ENCODE assay signal across 8 cellular contexts in the genomic region with DNA sequence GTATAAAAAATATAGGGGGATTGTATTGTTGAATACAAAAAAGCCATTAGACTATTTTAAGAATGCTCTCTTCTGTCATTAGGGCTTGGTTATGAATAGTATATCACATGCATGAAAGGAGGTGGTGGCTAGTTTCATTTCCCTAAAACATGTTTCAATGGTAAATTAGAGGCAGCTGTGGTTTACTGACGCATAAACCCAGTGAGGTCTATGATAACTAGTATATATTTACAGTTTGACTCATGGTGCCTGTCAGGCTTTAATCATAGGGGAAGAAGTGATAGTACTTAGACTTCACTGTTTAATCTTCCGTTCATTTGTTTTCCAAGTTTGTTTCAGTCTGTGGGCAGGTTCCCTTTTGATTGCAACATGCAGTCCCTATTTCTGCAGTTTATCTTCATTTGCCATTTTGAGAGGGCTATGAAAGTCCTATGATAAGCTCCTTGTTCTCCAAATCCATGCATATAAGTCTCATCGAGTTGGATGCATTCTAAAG. TPM values are rescaled to one million over a fixed set of nuclear protein-coding genes. Genes with fewer than 3 reads are reported as not detected.
DNase-seq lines count a peak whose midpoint lies in the region; ATAC-seq and TF ChIP-seq lines count a peak whose summit lies in the region.

No MANE protein-coding gene starts in this region.

- DNase-seq in AG08396 (ENCODE audit: low spot score) (peak; percentile 63), dedifferentiated amniotic fluid mesenchymal stem cell (ENCODE audit: extremely low spot score) (peak; percentile 73), osteocyte (ENCODE audit: extremely low spot score, unreplicated experiment) (no peak), SK-N-DZ (ENCODE audit: low spot score) (no peak), HuH-7 (ENCODE audit: low spot score) (no peak)

- no peaks in the 10 kb centered on the region for H3K27me3 Mint-ChIP-seq in osteocyte (ENCODE audit: unreplicated experiment)

- peak; percentile 96 for ATAC-seq in GM18520 (IDR thresholded peaks at IDR 0.05; ENCODE audit: unreplicated experiment)
- ATAC-seq in HG02943 (IDR thresholded peaks at IDR 0.05; ENCODE audit: low read depth, unreplicated experiment): peak; percentile 99

- H3K27ac Mint-ChIP-seq in osteocyte (ENCODE audit: unreplicated experiment): peak overlapping the region; percentile 29

- no peaks in the 10 kb centered on the region; the same call in 1 of the 2 replicates for H3F3A ChIP-seq in OCI-LY1 (ENCODE audit: insufficient read depth, low read length)

- H3K36me3 ChIP-seq in OCI-LY1 (ENCODE audit: insufficient read depth, low read length): no peaks in the 10 kb centered on the region

- no peak overlapping the region for H3K4me3 Mint-ChIP-seq in osteocyte (ENCODE audit: unreplicated experiment)

- peak overlapping the region; percentile 70 for H3K27ac ChIP-seq in OCI-LY1 (ENCODE audit: low read depth, low read length, poor library complexity, severe bottlenecking)

- no peaks in the 10 kb centered on the region for H3K9me2 ChIP-seq in OCI-LY1 (ENCODE audit: low read depth, low read length)

- peak overlapping the region; percentile 8 for H3K4me3 ChIP-seq in OCI-LY1 (ENCODE audit: low read depth, low read length, poor library complexity, severe bottlenecking)

- H4K20me1 ChIP-seq in OCI-LY1 (ENCODE audit: insufficient read depth, low read length): no peaks in the 10 kb centered on the region

- H3K4me1 Mint-ChIP-seq in osteocyte (ENCODE audit: unreplicated experiment): peaks cover 37% of the 10 kb centered on the region

- peak overlapping the region; percentile 52 for H3K4me2 ChIP-seq in OCI-LY1 (ENCODE audit: low read length)

- no peak overlapping the region for H2AFZ ChIP-seq in OCI-LY1 (ENCODE audit: low read length)

- H3K27me3 ChIP-seq in OCI-LY1 (ENCODE audit: insufficient read depth, low read length): no peaks in the 10 kb centered on the region

- no peaks in the 10 kb centered on the region for H3K36me3 Mint-ChIP-seq in osteocyte (ENCODE audit: unreplicated experiment)

- H3K79me2 ChIP-seq in OCI-LY1 (ENCODE audit: insufficient read depth, low read length): no peaks in the 10 kb centered on the region

- TF ChIP-seq CTCF in OCI-LY1 (IDR thresholded peaks at IDR 0.05; ENCODE audit: low read length): no peak
- no peak for TF ChIP-seq CTCF in osteocyte (IDR thresholded peaks at IDR 0.05)

- H3K9ac ChIP-seq in OCI-LY1 (ENCODE audit: low read length): 0 out of 2 replicates have a peak overlapping the region, but pooled peaks have one; percentile 16

- no peaks in the 10 kb centered on the region for H3K9me3 Mint-ChIP-seq in osteocyte (ENCODE audit: unreplicated experiment)

- H3K4me1 ChIP-seq in OCI-LY1 (ENCODE audit: insufficient read depth, low read length, severe bottlenecking): peaks cover 29% of the 10 kb centered on the region

- H3K9me3 ChIP-seq in OCI-LY1 (ENCODE audit: low read length): no peaks in the 10 kb centered on the region

RNA-seq across cellular contexts. Expression of gene MAP4K3, which starts 55.1 kb away (rescaled TPM):
- total RNA-seq in osteocyte: 35.0 and 47.9 TPM in 2 replicates
- polyA plus RNA-seq in SK-N-DZ (2014; cell fraction: cytosol; rRNA removed): 28.3 and 30.4 TPM in 2 replicates
- 53.2 and 66.1 TPM in 2 replicates for polyA plus RNA-seq in SK-N-DZ (2014; cell fraction: nucleus; rRNA removed)

Comparison
In these comparisons a context has a peak if more than half of its experiments do, and no peak if none do; other contexts are left out.
1. DNase-seq: peak in AG08396 (single experiment) and dedifferentiated amniotic fluid mesenchymal stem cell (single experiment); none in osteocyte (single experiment), SK-N-DZ (single experiment) and HuH-7 (single experiment).